Comparison of ENCODE assay signal across 8 cellular contexts in genomic region chr12:128387811-128388422, GRCh38.
A peak's percentile ranks its signal among the peaks of the same experiment; 100 is the strongest.
DNase-seq lines count a peak whose midpoint lies in the region; ATAC-seq and TF ChIP-seq lines count a peak whose summit lies in the region.

No MANE protein-coding gene starts in this region.

- ATAC-seq in GM21723 (IDR thresholded peaks at IDR 0.05; ENCODE audit: unreplicated experiment) (peak; percentile 78), omental fat pad (ENCODE audit: low FRiP score) (peak; percentile 61), HG02981 (IDR thresholded peaks at IDR 0.05; ENCODE audit: unreplicated experiment) (no peak)

- H3K9ac ChIP-seq in endodermal cell (ENCODE audit: extremely low read depth, low read length, poor library complexity, severe bottlenecking): no peak overlapping the region

- H3K36me3 Mint-ChIP-seq in endodermal cell (ENCODE audit: low read depth): no peaks in the 10 kb centered on the region

- WGBS in endodermal cell (ENCODE audit: insufficient coverage in 1 of 2, insufficient read length in 1 of 2), 2 experiments: 42 to 58% methylated on average over 15 to 19 of the region's 19 CpGs

- H3K9me3 Mint-ChIP-seq in endodermal cell: peaks cover 1% of the 10 kb centered on the region

- H3K27ac ChIP-seq in endodermal cell (ENCODE audit: low read depth, low read length): no peak overlapping the region

- no peak overlapping the region for H3K27ac Mint-ChIP-seq in endodermal cell

- no peaks in the 10 kb centered on the region for H3K36me3 ChIP-seq in endodermal cell (ENCODE audit: control insufficient read depth, insufficient read depth, low read length)

- peaks cover 7% of the 10 kb centered on the region for H3K9me3 ChIP-seq in endodermal cell (ENCODE audit: control insufficient read depth, low read length)

- H3K27me3 ChIP-seq in endodermal cell (ENCODE audit: control insufficient read depth, insufficient read depth, low read length, poor library complexity, severe bottlenecking): peaks cover 55% of the 10 kb centered on the region

- no peak overlapping the region for H3K4me3 Mint-ChIP-seq in endodermal cell

- DNase-seq in DMS 273 (lab: John Stamatoyannopoulos, UW; ENCODE audit: unreplicated experiment) (peak; percentile 57), DMS 273 treated with DMSO at 0.1 percent for 48 hours (lab: John Stamatoyannopoulos, UW) (no peak), NCI-H526 treated with DMSO at 0.1 percent for 48 hours (lab: John Stamatoyannopoulos, UW) (peak; percentile 75), endodermal cell (peak; percentile 98), omental fat pad (ENCODE audit: low spot score) (peak; percentile 27), foreskin fibroblast (no peak)

- TF ChIP-seq CTCF in endodermal cell (conservative IDR thresholded peaks at IDR 0.05): peak; percentile 92
- TF ChIP-seq CTCF in omental fat pad (IDR thresholded peaks at IDR 0.05): no peak
- no peak for TF ChIP-seq CTCF in foreskin fibroblast (IDR thresholded peaks at IDR 0.05; ENCODE audit: low read depth, low read length)

- H3K27me3 Mint-ChIP-seq in endodermal cell (ENCODE audit: insufficient read depth): peaks cover 58% of the 10 kb centered on the region

- peaks cover 3% of the 10 kb centered on the region for H3K4me1 ChIP-seq in endodermal cell (ENCODE audit: control insufficient read depth, insufficient read depth, low read length)

- no peak overlapping the region for H3K4me3 ChIP-seq in endodermal cell (ENCODE audit: low read length)
- no peak overlapping the region for H3K4me3 ChIP-seq in foreskin fibroblast (ENCODE audit: low read depth in 1 of 2, low read length in 2 of 2)

- H3K4me1 Mint-ChIP-seq in endodermal cell: peaks cover 17% of the 10 kb centered on the region

Comparison
In these comparisons a context has a peak if more than half of its experiments do, and no peak if none do; other contexts are left out.
1. DNase-seq: peak in DMS 273 (single experiment), NCI-H526 treated with DMSO at 0.1 percent for 48 hours (single experiment), endodermal cell (single experiment) and omental fat pad (single experiment); none in DMS 273 treated with DMSO at 0.1 percent for 48 hours (single experiment) and foreskin fibroblast (0 of 2).